Comparison of ENCODE assay signal across 9 cellular contexts in the genomic region with DNA sequence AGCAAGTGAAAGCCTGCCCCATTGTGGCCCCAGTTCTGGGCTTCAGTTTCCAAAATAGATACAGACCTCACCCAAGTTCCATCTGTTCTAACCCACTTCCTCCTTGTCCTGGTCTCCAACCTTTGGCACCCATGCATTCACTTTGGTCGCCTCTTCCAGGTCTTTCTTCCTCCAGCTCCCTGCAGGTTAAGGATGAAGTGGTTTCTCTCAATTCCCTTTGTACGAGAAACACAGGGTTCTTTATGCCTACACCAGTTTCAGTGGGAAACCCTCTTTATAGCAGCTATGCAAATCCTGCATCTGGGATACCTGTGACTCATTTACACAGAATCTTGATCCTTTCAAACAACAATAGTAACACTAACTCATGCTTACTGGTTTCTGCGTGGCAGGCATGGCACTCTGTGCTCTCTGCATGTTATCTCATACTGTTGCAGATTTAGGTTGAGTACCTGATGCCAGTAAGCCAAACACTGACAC.
A peak's percentile ranks its signal among the peaks of the same experiment; 100 is the strongest.
DNase-seq lines count a peak whose midpoint lies in the region; ATAC-seq and TF ChIP-seq lines count a peak whose summit lies in the region.
"Had no signal": no experiment of that assay in that cellular context is flagged by ENCODE, and none has a peak within 500 bp of the region (broad histone marks: within the 10 kb centered on the region; RNA-seq: fewer than 3 reads in every experiment).

No MANE protein-coding gene starts in this region.

- H3K9ac ChIP-seq in MM.1S (ENCODE audit: low read length) = no peak overlapping the region
- H3K9ac ChIP-seq: KMS-11 had no signal

- no peak overlapping the region for H3K27ac ChIP-seq in MM.1S (ENCODE audit: low read length)
- H3K27ac ChIP-seq: KMS-11, testis had no signal

- H3K36me3 Mint-ChIP-seq in activated naive CD8-positive, alpha-beta T cell treated with anti-CD3 and anti-CD28 coated beads for 36 hours = peaks cover 33% of the 10 kb centered on the region
- H3K36me3 Mint-ChIP-seq in natural killer cell treated with Interleukin-12 subunit alpha and Interleukin-12 subunit beta and Interleukin-15 and Interleukin-18, amount 100 ng/mL, for 72 hours = peaks cover 14% of the 10 kb centered on the region

- no peak overlapping the region for H3K4me2 ChIP-seq in MM.1S (ENCODE audit: low read depth, low read length)
- H3K4me2 ChIP-seq: KMS-11 had no signal

- H2AFZ ChIP-seq in MM.1S (ENCODE audit: low read length) = no peak overlapping the region

- peak; percentile 33 for ATAC-seq in GM18909 (IDR thresholded peaks at IDR 0.05; ENCODE audit: poor library complexity, unreplicated experiment)
- ATAC-seq in natural killer cell treated with Interleukin-12 subunit alpha and Interleukin-12 subunit beta and Interleukin-15 and Interleukin-18, amount 100 ng/mL, for 72 hours = no peak
- no peak for ATAC-seq in GM18498 (IDR thresholded peaks at IDR 0.05; ENCODE audit: unreplicated experiment)
- ATAC-seq in HG03039 (IDR thresholded peaks at IDR 0.05; ENCODE audit: unreplicated experiment) = no peak

- no peak overlapping the region for H3K4me3 ChIP-seq in MM.1S (ENCODE audit: low read length)
- H3K4me3 ChIP-seq: testis had no signal

- peaks cover 4% of the 10 kb centered on the region; the same call in 1 of the 2 replicates for H3K4me1 ChIP-seq in MM.1S (ENCODE audit: low read length)

- H4K20me1 ChIP-seq in MM.1S (ENCODE audit: insufficient read depth, low read length) = no peaks in the 10 kb centered on the region

- H3K9me3 ChIP-seq in MM.1S (replicated peaks; ENCODE audit: insufficient read depth, low read length) = no peaks in the 10 kb centered on the region
- H3K9me3 ChIP-seq: testis had no signal

- H3K4me3 Mint-ChIP-seq in activated naive CD8-positive, alpha-beta T cell treated with anti-CD3 and anti-CD28 coated beads for 36 hours = no peak overlapping the region
- H3K4me3 Mint-ChIP-seq in natural killer cell treated with Interleukin-12 subunit alpha and Interleukin-12 subunit beta and Interleukin-15 and Interleukin-18, amount 100 ng/mL, for 72 hours = peak overlapping the region; percentile 82

- no peak for TF ChIP-seq CTCF in MM.1S (IDR thresholded peaks at IDR 0.05; ENCODE audit: low read length)

- H3K27me3 Mint-ChIP-seq in activated naive CD8-positive, alpha-beta T cell treated with anti-CD3 and anti-CD28 coated beads for 36 hours = no peaks in the 10 kb centered on the region
- H3K27me3 Mint-ChIP-seq in natural killer cell treated with Interleukin-12 subunit alpha and Interleukin-12 subunit beta and Interleukin-15 and Interleukin-18, amount 100 ng/mL, for 72 hours = no peaks in the 10 kb centered on the region

- H3F3A ChIP-seq in MM.1S (ENCODE audit: insufficient read depth, low read length) = no peaks in the 10 kb centered on the region

- H3K79me2 ChIP-seq in MM.1S (ENCODE audit: low read length) = no peaks in the 10 kb centered on the region

- H3K36me3 ChIP-seq in MM.1S (replicated peaks; ENCODE audit: insufficient read depth, low read length) = no peaks in the 10 kb centered on the region

- DNase-seq in M059J (ENCODE audit: low read depth) (peak; percentile 67), MM.1S (no peak)
- no peak for DNase-seq in activated naive CD8-positive, alpha-beta T cell treated with anti-CD3 and anti-CD28 coated beads for 36 hours
- no peak for DNase-seq in natural killer cell treated with Interleukin-12 subunit alpha and Interleukin-12 subunit beta and Interleukin-15 and Interleukin-18, amount 100 ng/mL, for 72 hours (ENCODE audit: low spot score)
- DNase-seq: testis had no signal

- H3K9me3 Mint-ChIP-seq in activated naive CD8-positive, alpha-beta T cell treated with anti-CD3 and anti-CD28 coated beads for 36 hours = peaks cover 3% of the 10 kb centered on the region
- peaks cover 6% of the 10 kb centered on the region for H3K9me3 Mint-ChIP-seq in natural killer cell treated with Interleukin-12 subunit alpha and Interleukin-12 subunit beta and Interleukin-15 and Interleukin-18, amount 100 ng/mL, for 72 hours

- peaks cover 81% of the 10 kb centered on the region for H3K4me1 Mint-ChIP-seq in activated naive CD8-positive, alpha-beta T cell treated with anti-CD3 and anti-CD28 coated beads for 36 hours
- peaks cover 61 to 63% of the 10 kb centered on the region in 2 donors for H3K4me1 Mint-ChIP-seq in natural killer cell treated with Interleukin-12 subunit alpha and Interleukin-12 subunit beta and Interleukin-15 and Interleukin-18, amount 100 ng/mL, for 72 hours (ENCODE audit: low read depth in 2 of 2)

- no peaks in the 10 kb centered on the region for H3K9me2 ChIP-seq in MM.1S (replicated peaks; ENCODE audit: insufficient read depth, low read length)

- peak overlapping the region; percentile 89 for H3K27ac Mint-ChIP-seq in activated naive CD8-positive, alpha-beta T cell treated with anti-CD3 and anti-CD28 coated beads for 36 hours
- peak overlapping the region; percentile 95 to 98 for H3K27ac Mint-ChIP-seq in natural killer cell treated with Interleukin-12 subunit alpha and Interleukin-12 subunit beta and Interleukin-15 and Interleukin-18, amount 100 ng/mL, for 72 hours

- H3K27me3 ChIP-seq in MM.1S (replicated peaks; ENCODE audit: insufficient read depth, low read length) = no peaks in the 10 kb centered on the region
- H3K27me3 ChIP-seq: testis had no signal
